19 cellular contexts compared by ENCODE assay signal in genomic region chr2:3703741-3704355, GRCh38. TPM values are rescaled to one million over a fixed set of nuclear protein-coding genes. Genes with fewer than 3 reads are reported as not detected.
DNase-seq lines count a peak whose midpoint lies in the region; ATAC-seq and TF ChIP-seq lines count a peak whose summit lies in the region.
"Had no signal": no experiment of that assay in that cellular context is flagged by ENCODE, and none has a peak within 500 bp of the region (broad histone marks: within the 10 kb centered on the region; RNA-seq: fewer than 3 reads in every experiment).

No MANE protein-coding gene starts in this region.

- TF ChIP-seq CTCF in mammary epithelial cell (conservative IDR thresholded peaks at IDR 0.05 in 1 of 2, IDR thresholded peaks at IDR 0.05 in 1 of 2; ENCODE audit: extremely low read depth in 1 of 2, insufficient read depth in 1 of 2, low read depth in 1 of 2, low read length in 2 of 2) (no peak), parathyroid adenoma (IDR thresholded peaks at IDR 0.05) (no peak)

- no peak for ATAC-seq in HG03378 (IDR thresholded peaks at IDR 0.05; ENCODE audit: unreplicated experiment)
- ATAC-seq: gastrocnemius medialis had no signal

- no peaks in the 10 kb centered on the region for H3K36me3 ChIP-seq in GM23248 (ENCODE audit: low read depth)
- no peaks in the 10 kb centered on the region for H3K36me3 ChIP-seq in HUES6 (ENCODE audit: control insufficient read depth, insufficient read depth, low read length)
- no peaks in the 10 kb centered on the region for H3K36me3 ChIP-seq in mammary epithelial cell (ENCODE audit: insufficient read depth, low read length)
- H3K36me3 ChIP-seq in parathyroid adenoma (ENCODE audit: control insufficient read depth, insufficient read depth, low read length) = no peaks in the 10 kb centered on the region
- H3K36me3 ChIP-seq in CD8-positive, alpha-beta memory T cell (ENCODE audit: insufficient read depth, low read length) = no peaks in the 10 kb centered on the region
- H3K36me3 ChIP-seq: gastrocnemius medialis had no signal

- CTCF ChIA-PET in mammary epithelial cell (lab: Charles Lee; ENCODE audit: low non-redundant PET) = no interaction called here
- CTCF ChIA-PET in CD8-positive, alpha-beta memory T cell (lab: Charles Lee) = interaction anchor here (1.2 kb wide), 1 partner anchor 11 kb away, joined by 3 read pairs; no protein-coding TSS in a partner anchor

- H3K4me2 ChIP-seq in GM23248 (ENCODE audit: unreplicated experiment) (no peak overlapping the region), mammary epithelial cell (ENCODE audit: insufficient read depth, low read depth, low read length) (no peak overlapping the region), parathyroid adenoma (ENCODE audit: low read length) (no peak overlapping the region)
- H3K4me2 ChIP-seq: smooth muscle cell had no signal

- intact Hi-C loops in mammary epithelial cell (cut with micrococcal nuclease) = no loop called here

- no peak overlapping the region for H3K27ac Mint-ChIP-seq in CD8-positive, alpha-beta memory T cell

- peaks cover 0 to 2% (median 0%) of the 10 kb centered on the region in 3 donors for H3K36me3 Mint-ChIP-seq in CD8-positive, alpha-beta memory T cell

- peaks cover 0 to 4% (median 0%) of the 10 kb centered on the region in 5 donors for H3K9me3 Mint-ChIP-seq in CD8-positive, alpha-beta memory T cell

- H3K27me3 ChIP-seq in GM23248 (replicated peaks; ENCODE audit: insufficient read depth) (peaks cover 31% of the 10 kb centered on the region; the same call in 1 of the 2 replicates), HUES6 (ENCODE audit: control insufficient read depth, insufficient read depth, low read length) (peaks cover 39% of the 10 kb centered on the region), mammary epithelial cell (ENCODE audit: insufficient read depth, low read length) (peaks cover 2% of the 10 kb centered on the region), parathyroid adenoma (ENCODE audit: control insufficient read depth, insufficient read depth, low read length) (peaks cover 4% of the 10 kb centered on the region)
- H3K27me3 ChIP-seq in CD8-positive, alpha-beta memory T cell (ENCODE audit: insufficient read depth, low read length, poor library complexity, severe bottlenecking) = no peaks in the 10 kb centered on the region

- BruUV-seq in mammary epithelial cell (replicated peaks; lab: Mats Ljungman, UMichigan) = no TSS peak

- peaks cover 0 to 4% (median 2%) of the 10 kb centered on the region in 3 donors for H3K4me1 Mint-ChIP-seq in CD8-positive, alpha-beta memory T cell

- H3K4me3 Mint-ChIP-seq in CD8-positive, alpha-beta memory T cell = no peak overlapping the region

- H3K4me3 ChIP-seq in GM23248 (no peak overlapping the region), HUES6 (ENCODE audit: low read depth, low read length) (peak overlapping the region; percentile 52; the same call in 1 of the 2 replicates), mammary epithelial cell (replicated peaks in 1 of 3; ENCODE audit: insufficient read depth in 1 of 3, low read depth in 2 of 3, low read length in 3 of 3) (no peak overlapping the region), parathyroid adenoma (ENCODE audit: low read depth, low read length) (no peak overlapping the region)
- no peak overlapping the region for H3K4me3 ChIP-seq in CD8-positive, alpha-beta memory T cell (ENCODE audit: low read length)
- H3K4me3 ChIP-seq: gastrocnemius medialis, smooth muscle cell had no signal

- no peaks in the 10 kb centered on the region for H3K9me2 ChIP-seq in GM23248 (ENCODE audit: insufficient read depth)

- H3K4me1 ChIP-seq in GM23248 (ENCODE audit: insufficient read depth) (no peaks in the 10 kb centered on the region), HUES6 (ENCODE audit: control insufficient read depth, insufficient read depth, low read length) (no peaks in the 10 kb centered on the region), mammary epithelial cell (ENCODE audit: insufficient read depth, low read length) (no peaks in the 10 kb centered on the region), parathyroid adenoma (no peaks in the 10 kb centered on the region)
- no peaks in the 10 kb centered on the region for H3K4me1 ChIP-seq in CD8-positive, alpha-beta memory T cell (ENCODE audit: insufficient read depth, low read length)
- H3K4me1 ChIP-seq: gastrocnemius medialis had no signal

- no peaks in the 10 kb centered on the region for H4K20me1 ChIP-seq in GM23248 (ENCODE audit: insufficient read depth)
- no peaks in the 10 kb centered on the region for H4K20me1 ChIP-seq in mammary epithelial cell (ENCODE audit: insufficient read depth, low read length)

- in situ Hi-C loops in GM23248 (cut with MboI) (no loop called here), mammary epithelial cell (cut with MboI; ENCODE audit: low sequenced_read_pairs in 2 of 2) (no loop called here)

- no peak overlapping the region for H3K9ac ChIP-seq in GM23248
- no peak overlapping the region for H3K9ac ChIP-seq in HUES6 (ENCODE audit: low read length)
- no peak overlapping the region for H3K9ac ChIP-seq in mammary epithelial cell (ENCODE audit: insufficient read depth, low read length)
- no peak overlapping the region for H3K9ac ChIP-seq in parathyroid adenoma

- H3K79me2 ChIP-seq in GM23248 (ENCODE audit: insufficient read depth) (no peaks in the 10 kb centered on the region), mammary epithelial cell (ENCODE audit: insufficient read depth, low read length) (no peaks in the 10 kb centered on the region), parathyroid adenoma (no peaks in the 10 kb centered on the region)

- H3K27ac ChIP-seq in GM23248 (no peak overlapping the region), HUES6 (ENCODE audit: low read depth, low read length) (no peak overlapping the region), mammary epithelial cell (ENCODE audit: insufficient read depth, low read depth, low read length) (no peak overlapping the region), parathyroid adenoma (no peak overlapping the region)
- no peak overlapping the region for H3K27ac ChIP-seq in CD8-positive, alpha-beta memory T cell (ENCODE audit: low read depth, low read length)
- H3K27ac ChIP-seq: gastrocnemius medialis had no signal

- POLR2A ChIA-PET in CD8-positive, alpha-beta memory T cell (lab: Charles Lee) = no interaction called here

- no peaks in the 10 kb centered on the region for H3F3A ChIP-seq in GM23248 (ENCODE audit: insufficient read depth)

- no peak overlapping the region for H2AFZ ChIP-seq in GM23248
- peak overlapping the region; percentile 26 for H2AFZ ChIP-seq in mammary epithelial cell (ENCODE audit: low read depth, low read length)
- H2AFZ ChIP-seq in parathyroid adenoma = peak overlapping the region; percentile 46

- 23 to 26% methylated on average over 24 to 65 of the region's 75 CpGs for WGBS in GM23248 (ENCODE audit: low coverage in 1 of 2, low lambda C conversion rate in 2 of 2, missing lambda C conversion rate in 2 of 2), 2 experiments
- WGBS in mammary epithelial cell (ENCODE audit: low coverage, missing lambda C conversion rate) = 60% methylated on average over 5 of the region's 75 CpGs

- H3K27me3 Mint-ChIP-seq in CD8-positive, alpha-beta memory T cell = peaks cover 17 to 66% of the 10 kb centered on the region in 2 donors

- dilution Hi-C loops in mammary epithelial cell (cut with HindIII; ENCODE audit: low sequenced_read_pairs) = loop anchor here (5.0 kb wide), 1 partner anchor 68 kb away; no protein-coding TSS in a partner anchor

- peak; percentile 7 for DNase-seq in GM23248
- no peak for DNase-seq in mammary epithelial cell
- no peak for DNase-seq in islet precursor cell
- DNase-seq in CD8-positive, alpha-beta memory T cell = no peak
- no peak for DNase-seq in activated T-cell treated with anti-CD3 and anti-CD28 coated beads, Interleukin-2, amount 50 U/mL, for 48 hours
- DNase-seq: activated CD4-positive, CD25-positive, alpha-beta regulatory T cell; activated effector memory CD4-positive, alpha-beta T cell treated with anti-CD3 and anti-CD28 coated beads, Interleukin-2, amount 50 U/mL, for 16 hours; gastrocnemius medialis; H9; NCI-H146; NCI-H510A had no signal

- H3K9me3 ChIP-seq in GM23248 (ENCODE audit: low read depth) (no peaks in the 10 kb centered on the region), HUES6 (ENCODE audit: control insufficient read depth, insufficient read depth, low read depth, low read length) (no peaks in the 10 kb centered on the region), mammary epithelial cell (replicated peaks; ENCODE audit: insufficient read depth, low read length) (no peaks in the 10 kb centered on the region), parathyroid adenoma (ENCODE audit: control insufficient read depth, low read length) (no peaks in the 10 kb centered on the region)
- no peaks in the 10 kb centered on the region for H3K9me3 ChIP-seq in CD8-positive, alpha-beta memory T cell (ENCODE audit: low read length)
- H3K9me3 ChIP-seq: gastrocnemius medialis had no signal

RNA-seq across cellular contexts. Expression of gene DCDC2C, which starts 0.5 kb away (rescaled TPM):
- not detected in 2 replicates for total RNA-seq in GM23248 (2014; rRNA removed; shearing (Covaris generic))
- not detected in 2 replicates for polyA plus RNA-seq in GM23248 (2016; fragmentation: Nextera tagmentation; extraction: Ambion mirVana)
- not detected for total RNA-seq in mammary epithelial cell
- polyA plus RNA-seq in mammary epithelial cell = not detected
- not detected for polyA minus RNA-seq in mammary epithelial cell
- total RNA-seq in CD8-positive, alpha-beta memory T cell = not detected
- polyA plus RNA-seq in CD8-positive, alpha-beta memory T cell = not detected
- total RNA-seq: gastrocnemius medialis, H9, LHCN-M2, myocyte, smooth muscle cell had no signal
- polyA plus RNA-seq: BJ, smooth muscle cell had no signal

RNA-seq across cellular contexts. Expression of gene ALLC, which starts 45.8 kb away (rescaled TPM):
- not detected in 2 replicates for total RNA-seq in GM23248 (2014; rRNA removed; shearing (Covaris generic))
- polyA plus RNA-seq in GM23248 (2016; fragmentation: Nextera tagmentation; extraction: Ambion mirVana) = not detected in 2 replicates
- total RNA-seq in mammary epithelial cell = not detected
- polyA plus RNA-seq in mammary epithelial cell = not detected
- polyA minus RNA-seq in mammary epithelial cell = not detected
- total RNA-seq in CD8-positive, alpha-beta memory T cell = not detected
- polyA plus RNA-seq in CD8-positive, alpha-beta memory T cell = not detected
- total RNA-seq: aorta, gastrocnemius medialis, H9, LHCN-M2, myocyte, smooth muscle cell had no signal
- polyA plus RNA-seq: BJ, smooth muscle cell had no signal
